In genomic region chr5:172569862-172570558, GRCh38 we compare ENCODE assay signal across 15 cellular contexts.
A peak's percentile ranks its signal among the peaks of the same experiment; 100 is the strongest.
DNase-seq lines count a peak whose midpoint lies in the region; ATAC-seq, FAIRE-seq and TF ChIP-seq lines count a peak whose summit lies in the region.
"Had no signal": no experiment of that assay in that cellular context is flagged by ENCODE, and none has a peak within 500 bp of the region (broad histone marks: within the 10 kb centered on the region; RNA-seq: fewer than 3 reads in every experiment).

No MANE protein-coding gene starts in this region.

- H3K4me3 ChIP-seq in HUES6 (ENCODE audit: low read depth, low read length) (peak overlapping the region; percentile 27), kidney (ENCODE audit: low read length in 2 of 2) (no peak overlapping the region), smooth muscle cell (no peak overlapping the region)
- H3K4me3 ChIP-seq: coronary artery, testis had no signal

- no peak overlapping the region for H2AFZ ChIP-seq in smooth muscle cell (ENCODE audit: low read depth)

- H3K27me3 ChIP-seq in HUES6 (ENCODE audit: control insufficient read depth, insufficient read depth, low read length) (no peaks in the 10 kb centered on the region), smooth muscle cell (ENCODE audit: low read depth) (no peaks in the 10 kb centered on the region)
- H3K27me3 ChIP-seq: testis had no signal

- peak overlapping the region; percentile 40 for H3K4me2 ChIP-seq in smooth muscle cell

- peaks cover 33% of the 10 kb centered on the region for H3K4me1 ChIP-seq in HUES6 (ENCODE audit: control insufficient read depth, insufficient read depth, low read length)
- H3K4me1 ChIP-seq in kidney (ENCODE audit: control insufficient read depth in 1 of 2, insufficient read depth in 1 of 2, low read depth in 1 of 2, low read length in 2 of 2) = no peaks in the 10 kb centered on the region
- peaks cover 14% of the 10 kb centered on the region for H3K4me1 ChIP-seq in smooth muscle cell (ENCODE audit: low read depth)

- no peaks in the 10 kb centered on the region for H3F3A ChIP-seq in smooth muscle cell (ENCODE audit: low read depth)

- no peak overlapping the region for H3K27ac ChIP-seq in HUES6 (ENCODE audit: low read depth, low read length)
- H3K27ac ChIP-seq in kidney (ENCODE audit: low read depth in 2 of 2, low read length in 2 of 2) = no peak overlapping the region
- no peak overlapping the region for H3K27ac ChIP-seq in smooth muscle cell (ENCODE audit: low read depth)
- H3K27ac ChIP-seq: coronary artery, testis had no signal

- H3K36me3 ChIP-seq in HUES6 (ENCODE audit: control insufficient read depth, insufficient read depth, low read length) (no peaks in the 10 kb centered on the region), kidney (ENCODE audit: control insufficient read depth in 1 of 2, insufficient read depth in 2 of 2, low read length in 2 of 2) (no peaks in the 10 kb centered on the region), smooth muscle cell (ENCODE audit: low read depth) (no peaks in the 10 kb centered on the region)

- H4K20me1 ChIP-seq in smooth muscle cell (ENCODE audit: low read depth) = no peaks in the 10 kb centered on the region

- FAIRE-seq in kidney (lab: Jason Lieb, UNC) = no peak
- FAIRE-seq: astrocyte had no signal

- no peak for ATAC-seq in GM19467 (IDR thresholded peaks at IDR 0.05; ENCODE audit: unreplicated experiment)

- H3K9ac ChIP-seq in HUES6 (ENCODE audit: low read length) (peak overlapping the region; percentile 30), kidney (ENCODE audit: low read length in 2 of 2) (no peak overlapping the region), smooth muscle cell (ENCODE audit: low read depth) (no peak overlapping the region)

- WGBS in smooth muscle cell (ENCODE audit: low lambda C conversion rate) = 29% methylated on average over 15 of the region's 15 CpGs

- DNase-seq in NCI-H69 (lab: John Stamatoyannopoulos, UW) (peak; percentile 36), kidney (peak; percentile 38), smooth muscle cell (lab: John Stamatoyannopoulos, UW; ENCODE audit: unreplicated experiment) (no peak), COR-L47 (lab: John Stamatoyannopoulos, UW) (no peak)
- no peak for DNase-seq in stimulated activated CD4-positive, alpha-beta T cell treated with anti-CD3 and anti-CD28 coated beads, Interleukin-4, amount 100 ng/mL, for 1 hour
- DNase-seq: activated CD4-positive, alpha-beta T cell treated with anti-CD3 and anti-CD28 coated beads for 4 hours; activated CD8-positive, alpha-beta memory T cell treated with anti-CD3 and anti-CD28 coated beads, Interleukin-2, amount 50 U/mL, for 4 hours; MM.1S; stimulated activated CD4-positive, alpha-beta T cell treated with anti-CD3 and anti-CD28 coated beads, Interleukin-2, amount 100 ng/mL, for 24 hours; T-helper 9 cell; testis had no signal

- no peaks in the 10 kb centered on the region for H3K9me3 ChIP-seq in HUES6 (ENCODE audit: control insufficient read depth, insufficient read depth, low read depth, low read length)
- no peaks in the 10 kb centered on the region for H3K9me3 ChIP-seq in kidney (ENCODE audit: control insufficient read depth in 1 of 2, low read length in 2 of 2)
- H3K9me3 ChIP-seq in smooth muscle cell (replicated peaks; ENCODE audit: low read depth) = no peaks in the 10 kb centered on the region
- H3K9me3 ChIP-seq: testis had no signal

- TF ChIP-seq CTCF in kidney (IDR thresholded peaks at IDR 0.05; ENCODE audit: borderline replicate concordance, extremely low read depth, insufficient read depth) (no peak), smooth muscle cell (IDR thresholded peaks at IDR 0.05; ENCODE audit: borderline replicate concordance, insufficient read depth, poor library complexity, severe bottlenecking) (no peak)

- intact Hi-C loops in kidney (cut with DNase I) = no loop called here

- H3K79me2 ChIP-seq in smooth muscle cell (ENCODE audit: low read depth) = no peaks in the 10 kb centered on the region

Comparison
In these comparisons a context has a peak if more than half of its experiments do, and no peak if none do; other contexts are left out.
1. DNase-seq: peak in NCI-H69 (single experiment) and kidney (single experiment); none in smooth muscle cell (single experiment), stimulated activated CD4-positive, alpha-beta T cell treated with anti-CD3 and anti-CD28 coated beads, Interleukin-4, amount 100 ng/mL, for 1 hour (single experiment) and COR-L47 (single experiment).